Comparison of ENCODE assay signal across 1 cellular context in genomic region chr10:104254493-104255243, GRCh38.
TF ChIP-seq lines count a peak whose summit lies in the region.

TSS of gene GSTO1 (plus strand) at chr10:104254892. CDS start at chr10:104254929, 37 bp downstream.

TF ChIP-seq in HepG2, 621 proteins besides CTCF, POLR2A, EP300 and RAD21 (continued from another document and continues in another):
- no peak for TF ChIP-seq TFAP4 (IDR thresholded peaks at IDR 0.05; ENCODE audit: borderline replicate concordance, low read depth)
- TF ChIP-seq ZNF317 (CRISPR knock-in tag; IDR thresholded peaks at IDR 0.05), result no peak
- TF ChIP-seq CREM (IDR thresholded peaks at IDR 0.05), result no peak
- TF ChIP-seq CREM (CRISPR knock-in tag; IDR thresholded peaks at IDR 0.05), result no peak
- peak; percentile 29; the same call in 1 of the 2 replicates for TF ChIP-seq KDM3A (CRISPR knock-in tag; IDR thresholded peaks at IDR 0.05; ENCODE audit: low read depth)
- TF ChIP-seq DNMT1 (CRISPR knock-in tag; IDR thresholded peaks at IDR 0.05), result no peak
- TF ChIP-seq SALL1 (CRISPR knock-in tag; IDR thresholded peaks at IDR 0.05), result peak; percentile 82
- TF ChIP-seq SOX13 (IDR thresholded peaks at IDR 0.05), result no peak
- TF ChIP-seq SOX13 (CRISPR knock-in tag; conservative IDR thresholded peaks at IDR 0.05 in 1 of 2, IDR thresholded peaks at IDR 0.05 in 1 of 2), result no peak; a peak in 1 of 4 replicates
- TF ChIP-seq EED (CRISPR knock-in tag; IDR thresholded peaks at IDR 0.05), result no peak
- TF ChIP-seq CBX1 (IDR thresholded peaks at IDR 0.05; ENCODE audit: low read depth), result no peak
- no peak for TF ChIP-seq ZBTB37 (CRISPR knock-in tag; IDR thresholded peaks at IDR 0.05)
- no peak for TF ChIP-seq NKX3-1 (CRISPR knock-in tag; IDR thresholded peaks at IDR 0.05)
- TF ChIP-seq MIXL1 (CRISPR knock-in tag; IDR thresholded peaks at IDR 0.05), result no peak
- TF ChIP-seq CREB1 (IDR thresholded peaks at IDR 0.05), result no peak
- TF ChIP-seq CREB1 (CRISPR knock-in tag; IDR thresholded peaks at IDR 0.05), result no peak
- peak; percentile 79 for TF ChIP-seq TMF1 (CRISPR knock-in tag; IDR thresholded peaks at IDR 0.05; ENCODE audit: low read depth)
- TF ChIP-seq GMEB2 (CRISPR knock-in tag; IDR thresholded peaks at IDR 0.05; ENCODE audit: low read depth), result no peak
- no peak for TF ChIP-seq CEBPG (CRISPR knock-in tag; IDR thresholded peaks at IDR 0.05)
- peak; percentile 60; the same call in 1 of the 2 replicates for TF ChIP-seq BCL3 (CRISPR knock-in tag; IDR thresholded peaks at IDR 0.05)
- no peak for TF ChIP-seq ARNTL (CRISPR knock-in tag; IDR thresholded peaks at IDR 0.05)
- no peak for TF ChIP-seq SNAPC4 (CRISPR knock-in tag; IDR thresholded peaks at IDR 0.05)
- no peak for TF ChIP-seq MTF1 (CRISPR knock-in tag; IDR thresholded peaks at IDR 0.05)
- TF ChIP-seq ZBTB3 (CRISPR knock-in tag; IDR thresholded peaks at IDR 0.05; ENCODE audit: borderline replicate concordance, low read depth), result peak; percentile 62; the same call in 1 of the 2 replicates
- TF ChIP-seq ZNF564 (CRISPR knock-in tag; IDR thresholded peaks at IDR 0.05), result no peak
- TF ChIP-seq HNF4A (CRISPR knock-in tag; IDR thresholded peaks at IDR 0.05), result peak; percentile 24
- 0 out of 2 replicates have a peak, but pooled peaks have one; percentile 18 for TF ChIP-seq SAFB2 (CRISPR knock-in tag; IDR thresholded peaks at IDR 0.05; ENCODE audit: borderline replicate concordance, low read depth)
- peak; percentile 40; the same call in 1 of the 2 replicates for TF ChIP-seq PITX1 (CRISPR knock-in tag; IDR thresholded peaks at IDR 0.05)
- TF ChIP-seq THRA (CRISPR knock-in tag; IDR thresholded peaks at IDR 0.05; ENCODE audit: borderline replicate concordance), result peak; percentile 22
- peak; percentile 55; the same call in 1 of the 2 replicates for TF ChIP-seq SP5 (CRISPR knock-in tag; IDR thresholded peaks at IDR 0.05; ENCODE audit: borderline replicate concordance, low read depth)
- TF ChIP-seq NCOA1 (CRISPR knock-in tag; IDR thresholded peaks at IDR 0.05), result no peak
- TF ChIP-seq ZNF331 (CRISPR knock-in tag; IDR thresholded peaks at IDR 0.05), result 0 out of 2 replicates have a peak, but pooled peaks have one; percentile 8
- peak; percentile 47; the same call in 1 of the 2 replicates for TF ChIP-seq TBX2 (CRISPR knock-in tag; IDR thresholded peaks at IDR 0.05; ENCODE audit: borderline replicate concordance)
- no peak for TF ChIP-seq ZNF720 (CRISPR knock-in tag; IDR thresholded peaks at IDR 0.05)
- no peak for TF ChIP-seq ATF2 (CRISPR knock-in tag; IDR thresholded peaks at IDR 0.05)
- TF ChIP-seq IKZF1 (IDR thresholded peaks at IDR 0.05), result no peak
- no peak for TF ChIP-seq SRF (IDR thresholded peaks at IDR 0.05; ENCODE audit: low read depth, low read length)
- TF ChIP-seq MXD3 (CRISPR knock-in tag; IDR thresholded peaks at IDR 0.05), result peak; percentile 68; the same call in 1 of the 2 replicates
- no peak for TF ChIP-seq ZNF121 (CRISPR knock-in tag; IDR thresholded peaks at IDR 0.05)
- 0 out of 2 replicates have a peak, but pooled peaks have one; percentile 40 for TF ChIP-seq ZNF468 (CRISPR knock-in tag; IDR thresholded peaks at IDR 0.05)
- no peak for TF ChIP-seq SMC3 (IDR thresholded peaks at IDR 0.05; ENCODE audit: low read length)
- TF ChIP-seq ZNF792 (CRISPR knock-in tag; IDR thresholded peaks at IDR 0.05), result peak; percentile 40; the same call in 1 of the 2 replicates
- TF ChIP-seq ERF (CRISPR knock-in tag; IDR thresholded peaks at IDR 0.05), result peak; percentile 53
- TF ChIP-seq KAT8 (CRISPR knock-in tag; IDR thresholded peaks at IDR 0.05), result peak; percentile 29; the same call in 1 of the 2 replicates
- TF ChIP-seq TCF7L2 (IDR thresholded peaks at IDR 0.05; ENCODE audit: low read depth, low read length), result no peak
- TF ChIP-seq ZSCAN25 (CRISPR knock-in tag; IDR thresholded peaks at IDR 0.05), result 0 out of 2 replicates have a peak, but pooled peaks have one; percentile 12
- no peak for TF ChIP-seq STAG1 (CRISPR knock-in tag; IDR thresholded peaks at IDR 0.05)
- TF ChIP-seq MTA3 (CRISPR knock-in tag; IDR thresholded peaks at IDR 0.05), result no peak
- no peak for TF ChIP-seq KAT7 (CRISPR knock-in tag; IDR thresholded peaks at IDR 0.05; ENCODE audit: borderline replicate concordance)
- TF ChIP-seq GTF3A (CRISPR knock-in tag; conservative IDR thresholded peaks at IDR 0.05), result no peak
- TF ChIP-seq KMT2A (CRISPR knock-in tag; IDR thresholded peaks at IDR 0.05), result peak; percentile 74
- no peak for TF ChIP-seq ARNT (IDR thresholded peaks at IDR 0.05)
- no peak for TF ChIP-seq ZFAT (CRISPR knock-in tag; conservative IDR thresholded peaks at IDR 0.05)
- TF ChIP-seq TEF (CRISPR knock-in tag; IDR thresholded peaks at IDR 0.05), result no peak
- peak; percentile 67 for TF ChIP-seq MAFG (CRISPR knock-in tag; IDR thresholded peaks at IDR 0.05)
- peak; percentile 49; the same call in 1 of the 2 replicates for TF ChIP-seq ZMYM4 (CRISPR knock-in tag; IDR thresholded peaks at IDR 0.05)
- no peak; the same call in 1 of the 2 replicates for TF ChIP-seq CBX5 (CRISPR knock-in tag; IDR thresholded peaks at IDR 0.05; ENCODE audit: borderline replicate concordance)
